Comparison of ENCODE assay signal across 8 cellular contexts in the genomic region with DNA sequence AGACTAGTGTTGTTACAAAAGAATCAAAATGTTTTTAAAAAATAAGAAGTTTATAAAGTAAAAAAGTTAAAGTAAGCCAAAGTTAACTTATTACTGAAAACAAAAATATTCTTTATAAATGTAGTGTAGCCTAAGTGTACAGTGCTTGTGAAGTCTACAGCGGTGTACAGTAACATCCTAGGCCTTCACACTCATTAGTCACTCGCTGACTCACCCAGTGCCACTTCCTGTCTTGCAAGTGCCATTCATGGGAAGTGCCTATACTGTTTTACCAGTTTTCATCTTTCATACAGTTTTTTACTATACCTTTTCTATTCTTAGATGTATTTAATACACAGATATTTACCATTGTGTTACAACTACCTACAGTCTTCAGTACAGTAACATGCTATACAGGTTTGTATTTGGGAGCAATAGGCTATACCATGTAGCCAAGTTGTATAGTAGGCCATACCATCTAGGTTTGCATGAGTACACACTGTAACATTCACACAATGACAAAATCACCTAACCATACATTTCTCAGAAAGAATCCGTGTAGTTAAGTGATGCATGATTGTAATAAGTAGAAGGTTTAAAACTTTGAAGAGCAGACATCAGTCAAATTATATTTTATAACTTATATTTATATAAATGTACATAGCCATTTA. TPM values are rescaled to one million over a fixed set of nuclear protein-coding genes. Genes with fewer than 3 reads are reported as not detected.
DNase-seq lines count a peak whose midpoint lies in the region; ATAC-seq and TF ChIP-seq lines count a peak whose summit lies in the region.

No MANE protein-coding gene starts in this region.

- CTCF ChIA-PET in AG04450 (lab: Charles Lee), result interaction anchor here (1.0 kb wide), 1 partner anchor 55 kb away, joined by 4 read pairs; no protein-coding TSS in a partner anchor

- DNase-seq in AG04450 (ENCODE audit: low read depth, low spot score) (peak; percentile 58), RPMI7951 (ENCODE audit: low read depth) (peak; percentile 89), brain pericyte (ENCODE audit: low read depth, low spot score) (peak; percentile 8), occipital lobe (lab: John Stamatoyannopoulos, UW) (no peak), cardiac septum (ENCODE audit: low spot score) (no peak), NCI-H446 treated with DMSO at 0.1 percent for 48 hours (lab: John Stamatoyannopoulos, UW) (no peak)
- DNase-seq in stimulated activated CD4-positive, alpha-beta T cell treated with anti-CD3 and anti-CD28 coated beads, Interleukin-2, amount 100 ng/mL, for 4 hours (ENCODE audit: low read depth), result peak; percentile 39

- no peaks in the 10 kb centered on the region for H3K27me3 ChIP-seq in AG04450 (ENCODE audit: control insufficient read depth, insufficient read depth, low read length)

- H3K27ac ChIP-seq in AG04450 (ENCODE audit: low read depth, low read length), result no peak overlapping the region

- peak; percentile 90 for ATAC-seq in GM21825 (IDR thresholded peaks at IDR 0.05; ENCODE audit: unreplicated experiment)

- intact Hi-C loops in cardiac septum (cut with DNase I), result no loop called here

- POLR2A ChIA-PET in AG04450 (lab: Yijun Ruan, JAX), result no interaction called here

- no peak for TF ChIP-seq CTCF in AG04450 (IDR thresholded peaks at IDR 0.05; ENCODE audit: low read depth, low read length)

- no peaks in the 10 kb centered on the region for H3K9me3 ChIP-seq in AG04450 (ENCODE audit: control insufficient read depth, insufficient read depth, low read length)

- H3K4me3 ChIP-seq in AG04450 (ENCODE audit: low read depth, low read length), result no peak overlapping the region

RNA-seq across cellular contexts. Expression of gene SERPINB7, which starts 13.4 kb away (rescaled TPM):
- 23.1 and 28.1 TPM in 2 replicates for polyA plus RNA-seq in AG04450 (2011; rRNA removed)
- 10.0 and 10.9 TPM in 2 replicates for polyA minus RNA-seq in AG04450 (2011; rRNA and poly(A)+ RNA removed)
- total RNA-seq in RPMI7951 (2014; rRNA removed; shearing (Covaris generic)), result 10.0 and 13.1 TPM in 2 replicates
- not detected for total RNA-seq in occipital lobe
- total RNA-seq in cardiac septum, result not detected

Comparison
In these comparisons a context has a peak if more than half of its experiments do, and no peak if none do; other contexts are left out.
1. DNase-seq: peak in AG04450 (single experiment), RPMI7951 (single experiment), brain pericyte (single experiment) and stimulated activated CD4-positive, alpha-beta T cell treated with anti-CD3 and anti-CD28 coated beads, Interleukin-2, amount 100 ng/mL, for 4 hours (single experiment); none in occipital lobe (single experiment), cardiac septum (single experiment) and NCI-H446 treated with DMSO at 0.1 percent for 48 hours (single experiment).
2. RNA of gene SERPINB7, which starts 13.4 kb away (total RNA-seq): 10.0 to 13.1 TPM in RPMI7951; not detected in cardiac septum (single experiment) and not detected in occipital lobe (single experiment); every median in the first group is over 10 times any median in the second.